8 cellular contexts compared by ENCODE assay signal in genomic region chr2:189580267-189580661, GRCh38. TPM values are rescaled to one million over a fixed set of nuclear protein-coding genes. Genes with fewer than 3 reads are reported as not detected.
DNase-seq lines count a peak whose midpoint lies in the region; ATAC-seq, FAIRE-seq and TF ChIP-seq lines count a peak whose summit lies in the region.

No MANE protein-coding gene starts in this region.

- RAD21 ChIA-PET in HCT116 (lab: Charles Lee; ENCODE audit: low non-redundant PET in 1 of 2, low total read pairs in 2 of 2, uncharacterized antibody in 2 of 2, unreplicated experiment in 2 of 2): no interaction called here

- TF ChIP-seq POLR2A in HCT116 (IDR thresholded peaks at IDR 0.05; ENCODE audit: borderline replicate concordance, extremely low read depth, insufficient read depth, insufficient read length) (no peak), K562 (conservative IDR thresholded peaks at IDR 0.05) (no peak)

- ATAC-seq in CD4-positive, CD25-positive, alpha-beta regulatory T cell (ENCODE audit: low read depth in 2 of 2): peak in 1 of 2 donors; percentile 29
- ATAC-seq in HCT116 (peak; percentile 37), Panc1 (peak; percentile 55), K562 (peak; percentile 48)

- H3K9me2 ChIP-seq in HCT116 (ENCODE audit: insufficient read depth): no peaks in the 10 kb centered on the region

- POLR2A ChIA-PET in HCT116 (lab: Charles Lee) (no interaction called here), Panc1 (lab: Charles Lee) (no interaction called here), K562 (lab: Yijun Ruan, JAX) (interaction anchor here (0.6 to 1.8 kb wide), 18 partner anchors 9 to 291 kb away, joined by 3 to 9 read pairs (median 4); no protein-coding TSS in a partner anchor)

- H3K27ac Mint-ChIP-seq in CD4-positive, CD25-positive, alpha-beta regulatory T cell: peak overlapping the region; percentile 29 to 86 (median 83)

- TF ChIP-seq EP300 in K562 (IDR thresholded peaks at IDR 0.05; ENCODE audit: low read length): peak; percentile 50; the same call in 1 of the 2 replicates

- no peaks in the 10 kb centered on the region for H3K9me3 ChIP-seq in CD4-positive, CD25-positive, alpha-beta regulatory T cell (ENCODE audit: control insufficient read depth in 2 of 2, low read length in 2 of 2)
- H3K9me3 ChIP-seq in HCT116 (ENCODE audit: control insufficient read depth in 1 of 2, insufficient read depth in 1 of 2, low read depth in 1 of 2, low read length in 2 of 2): no peaks in the 10 kb centered on the region
- H3K9me3 ChIP-seq in Panc1 (ENCODE audit: control insufficient read depth, insufficient read depth, low read depth, low read length): no peaks in the 10 kb centered on the region
- H3K9me3 ChIP-seq in K562 (replicated peaks; ENCODE audit: control insufficient read depth, insufficient read depth, low read depth, low read length): no peaks in the 10 kb centered on the region

- H3K4me3 Mint-ChIP-seq in CD4-positive, CD25-positive, alpha-beta regulatory T cell: peak overlapping the region; percentile 73 to 93 (median 91)

- peaks cover 20% of the 10 kb centered on the region for H3K4me1 ChIP-seq in CD4-positive, CD25-positive, alpha-beta regulatory T cell (ENCODE audit: control insufficient read depth, insufficient read depth, low read length, poor library complexity, severe bottlenecking)
- H3K4me1 ChIP-seq in HCT116 (ENCODE audit: control insufficient read depth in 1 of 2, insufficient read depth in 2 of 2, low read length in 2 of 2) (peaks cover 0 to 5% of the 10 kb centered on the region in 2 experiments; a peak in 1 of 4 replicates), Panc1 (ENCODE audit: control insufficient read depth, insufficient read depth, low read length) (no peaks in the 10 kb centered on the region), K562 (replicated peaks in 1 of 2; ENCODE audit: control insufficient read depth in 2 of 2, insufficient read depth in 2 of 2, low read length in 2 of 2) (peaks cover 0 to 24% of the 10 kb centered on the region in 2 experiments; a peak in 3 of 5 replicates)

- H3K4me1 Mint-ChIP-seq in CD4-positive, CD25-positive, alpha-beta regulatory T cell: peaks cover 0 to 36% (median 22%) of the 10 kb centered on the region in 4 donors

- H3K27me3 Mint-ChIP-seq in CD4-positive, CD25-positive, alpha-beta regulatory T cell: peaks cover 92% of the 10 kb centered on the region

- no peak overlapping the region for H3K27ac ChIP-seq in CD4-positive, CD25-positive, alpha-beta regulatory T cell (ENCODE audit: insufficient read depth, low read length, poor library complexity, severe bottlenecking)
- H3K27ac ChIP-seq in HCT116 (ENCODE audit: low read depth, low read length) (no peak overlapping the region), Panc1 (ENCODE audit: low read length) (no peak overlapping the region), K562 (ENCODE audit: extremely low read depth, low read depth, low read length) (peak overlapping the region; percentile 95)

- H3K4me2 ChIP-seq in HCT116 (ENCODE audit: low read length) (peak overlapping the region; percentile 65), K562 (ENCODE audit: insufficient read depth, low read length) (peak overlapping the region; percentile 91)

- peak in 2 of 3 donors; percentile 33 to 38 for DNase-seq in CD4-positive, CD25-positive, alpha-beta regulatory T cell
- DNase-seq in HCT116 (ENCODE audit: low read depth, low spot score) (no peak), Panc1 (ENCODE audit: low read depth, low spot score) (no peak), K562 (ENCODE audit: extremely low read depth in 1 of 4, low spot score in 3 of 4) (peak; percentile 58 to 80 (median 62)), kidney epithelial cell (ENCODE audit: low read depth) (no peak), SW 1271 (lab: John Stamatoyannopoulos, UW) (no peak), Ammon's horn (ENCODE audit: low spot score) (no peak)
- peak; percentile 38 to 40 for DNase-seq in stimulated activated CD4-positive, alpha-beta T cell treated with anti-CD3 and anti-CD28 coated beads, Interleukin-2, amount 100 ng/mL, for 24 hours

- in situ Hi-C loops in Panc1 (cut with HindIII; ENCODE audit: low pct_unique_long_range_greater_than_20kb, low sequenced_read_pairs): no loop called here
- in situ Hi-C loops in K562 (cut with MboI): loop anchor here (5.0 kb wide), 1 partner anchor 52 kb away; no protein-coding TSS in a partner anchor

- H3K9ac ChIP-seq in HCT116 (ENCODE audit: low read length) (no peak overlapping the region), K562 (ENCODE audit: insufficient read depth in 1 of 2, low read depth in 2 of 2, low read length in 2 of 2) (peak overlapping the region; percentile 86 to 92)

- peak overlapping the region; percentile 77 for H2AFZ ChIP-seq in HCT116 (ENCODE audit: low read depth, low read length, poor library complexity, severe bottlenecking)
- H2AFZ ChIP-seq in K562 (ENCODE audit: low read depth, low read length): peak overlapping the region; percentile 64

- H3K79me2 ChIP-seq in HCT116 (ENCODE audit: insufficient read depth, low read length) (no peaks in the 10 kb centered on the region), K562 (ENCODE audit: control insufficient read depth, insufficient read depth, low read length) (peaks cover 82% of the 10 kb centered on the region)

- H4K20me1 ChIP-seq in HCT116 (ENCODE audit: insufficient read depth): no peaks in the 10 kb centered on the region
- H4K20me1 ChIP-seq in K562 (replicated peaks; ENCODE audit: control insufficient read depth, insufficient read depth, low read length): no peaks in the 10 kb centered on the region

- TF ChIP-seq RAD21 in HCT116 (IDR thresholded peaks at IDR 0.05; ENCODE audit: low read depth) (no peak), K562 (CRISPR knock-in tag; conservative IDR thresholded peaks at IDR 0.05 in 1 of 2, IDR thresholded peaks at IDR 0.05 in 1 of 2) (no peak)

- H3K4me3 ChIP-seq in CD4-positive, CD25-positive, alpha-beta regulatory T cell (ENCODE audit: low read depth, low read length): peak overlapping the region; percentile 66
- peak overlapping the region; percentile 27 to 45 for H3K4me3 ChIP-seq in HCT116 (replicated peaks in 1 of 2; ENCODE audit: low read depth in 1 of 2, low read length in 2 of 2)
- H3K4me3 ChIP-seq in Panc1 (ENCODE audit: low read depth in 2 of 2, low read length in 2 of 2): peak overlapping the region; percentile 39 to 46
- H3K4me3 ChIP-seq in K562: peak overlapping the region; percentile 53
- peak overlapping the region; percentile 45 for H3K4me3 ChIP-seq in kidney epithelial cell (ENCODE audit: low read depth, low read length)

- peaks cover 0 to 5% (median 0%) of the 10 kb centered on the region in 7 donors for H3K9me3 Mint-ChIP-seq in CD4-positive, CD25-positive, alpha-beta regulatory T cell

- CTCF ChIA-PET in HCT116 (lab: Charles Lee) (no interaction called here), Panc1 (lab: Charles Lee) (no interaction called here), K562 (lab: Yijun Ruan, JAX; ENCODE audit: low intra/inter-chr PET ratio) (no interaction called here)

- H3K36me3 ChIP-seq in CD4-positive, CD25-positive, alpha-beta regulatory T cell (ENCODE audit: control insufficient read depth, insufficient read depth, low read length): no peaks in the 10 kb centered on the region
- H3K36me3 ChIP-seq in HCT116 (ENCODE audit: control insufficient read depth in 1 of 2, insufficient read depth in 2 of 2, low read length in 2 of 2) (no peaks in the 10 kb centered on the region), Panc1 (ENCODE audit: control insufficient read depth, insufficient read depth, low read length) (no peaks in the 10 kb centered on the region), K562 (ENCODE audit: control insufficient read depth, insufficient read depth, low read length) (peaks cover 49% of the 10 kb centered on the region), kidney epithelial cell (ENCODE audit: control insufficient read depth, insufficient read depth, low read length) (no peaks in the 10 kb centered on the region)

- TF ChIP-seq CTCF in HCT116 (IDR thresholded peaks at IDR 0.05 in 2 of 3, conservative IDR thresholded peaks at IDR 0.05 in 1 of 3; ENCODE audit: borderline replicate concordance in 1 of 3, insufficient read depth in 1 of 3, low read depth in 2 of 3, low read length in 2 of 3) (no peak), Panc1 (IDR thresholded peaks at IDR 0.05) (no peak), K562 (IDR thresholded peaks at IDR 0.05 in 2 of 3, conservative IDR thresholded peaks at IDR 0.05 in 1 of 3; ENCODE audit: insufficient read depth in 2 of 3, low read depth in 1 of 3, low read length in 3 of 3) (no peak), kidney epithelial cell (IDR thresholded peaks at IDR 0.05; ENCODE audit: insufficient read depth, low read length, poor library complexity, severe bottlenecking) (no peak)

- peak; percentile 51 for FAIRE-seq in K562 (lab: Jason Lieb, UNC)

- H3K36me3 Mint-ChIP-seq in CD4-positive, CD25-positive, alpha-beta regulatory T cell: no peaks in the 10 kb centered on the region

- intact Hi-C loops in HCT116 (cut with micrococcal nuclease) (no loop called here), Panc1 (cut with micrococcal nuclease; ENCODE audit: unreplicated experiment) (no loop called here), K562 (cut with micrococcal nuclease) (loop anchor here (2.0 to 5.0 kb wide), 3 partner anchors 33 to 113 kb away; no protein-coding TSS in a partner anchor)

- no peaks in the 10 kb centered on the region for H3K9me1 ChIP-seq in K562 (ENCODE audit: control insufficient read depth, insufficient read depth, low read length)

- WGBS in K562 (ENCODE audit: insufficient coverage, low coverage, missing lambda C conversion rate): under 1% methylated on average over 11 of the region's 13 CpGs

- H3K27me3 ChIP-seq in CD4-positive, CD25-positive, alpha-beta regulatory T cell (ENCODE audit: control insufficient read depth, insufficient read depth, low read length): peaks cover 48% of the 10 kb centered on the region
- no peaks in the 10 kb centered on the region for H3K27me3 ChIP-seq in HCT116 (ENCODE audit: insufficient read depth, low read length)
- H3K27me3 ChIP-seq in Panc1 (ENCODE audit: control insufficient read depth, insufficient read depth, low read length): peaks cover 77% of the 10 kb centered on the region
- no peaks in the 10 kb centered on the region for H3K27me3 ChIP-seq in K562 (ENCODE audit: control insufficient read depth in 2 of 2, insufficient read depth in 2 of 2, low read length in 2 of 2)
- no peaks in the 10 kb centered on the region for H3K27me3 ChIP-seq in kidney epithelial cell (ENCODE audit: control insufficient read depth, insufficient read depth, low read length)

- no TSS peak for BruUV-seq in HCT116 (replicated peaks; lab: Mats Ljungman, UMichigan)
- BruUV-seq in Panc1 (replicated peaks; lab: Mats Ljungman, UMichigan): no TSS peak
- no TSS peak for BruUV-seq in K562 (replicated peaks; lab: Mats Ljungman, UMichigan)

RNA-seq across cellular contexts. Expression of gene SLC40A1, which starts 0.3 kb away (rescaled TPM):
- total RNA-seq in CD4-positive, CD25-positive, alpha-beta regulatory T cell: 12.9 TPM
- polyA plus RNA-seq in CD4-positive, CD25-positive, alpha-beta regulatory T cell: 10 to 100 TPM in 3 of 4 donors, 1 to 10 TPM in 1; 5.6 to 25.3 (median 18.5) TPM
- total RNA-seq in HCT116 (2021; ENCODE audit: unreplicated experiment) (1.5 TPM), Panc1 (2021; ENCODE audit: unreplicated experiment) (0.74 TPM), K562 (2014; rRNA removed) (61.3 and 64.9 TPM in 2 replicates), K562 (2014; rRNA removed; fragmentation: Illumina TruSeq; extraction: Trizol) (71.2 and 79.7 TPM in 2 replicates), K562 (2015; rRNA removed; fragmentation: Illumina TruSeq; extraction: Trizol) (87.6 and 95.9 TPM in 2 replicates), K562 (2021) (44.1 and 47.8 TPM in 2 replicates), kidney epithelial cell (7.5 and 8.3 TPM in 2 replicates)
- 0.17 and 0.25 TPM in 2 replicates for polyA plus RNA-seq in HCT116 (2012)
- 0.08 TPM for polyA plus RNA-seq in Panc1 (2012; ENCODE audit: insufficient read length)
- 68.8 and 93.7 TPM in 2 replicates for total RNA-seq in K562 (2011; cell fraction: chromatin; rRNA removed; ENCODE audit: low replicate concordance)
- 41.2 and 67.8 TPM in 2 replicates for total RNA-seq in K562 (2011; cell fraction: nucleolus; rRNA removed)
- 71.1 and 83.7 TPM in 2 replicates for total RNA-seq in K562 (2011; cell fraction: nucleoplasm; rRNA removed)
- polyA plus RNA-seq in K562 (2011; rRNA removed) (29.8 and 53.5 TPM in 2 replicates), K562 (2014; fragmentation: Illumina TruSeq; extraction: Trizol) (60.6 and 65.1 TPM in 2 replicates), K562 (2014; fragmentation: Nextera tagmentation; extraction: Ambion mirVana) (10 to 100 TPM; 53.3 to 54.9 TPM), K562 (2014; rRNA removed) (41.0 and 42.2 TPM in 2 replicates)
- 30.2 and 32.8 TPM in 2 replicates for polyA plus RNA-seq in K562 (2011; cell fraction: cytosol; rRNA removed)
- polyA plus RNA-seq in K562 (2011; cell fraction: nucleus; rRNA removed): 56.2 and 99.4 TPM in 2 replicates
- 26.8 and 44.9 TPM in 2 replicates for polyA plus RNA-seq in K562 (2012)
- polyA minus RNA-seq in K562 (2011; rRNA and poly(A)+ RNA removed): 62.5 and 95.5 TPM in 2 replicates
- polyA minus RNA-seq in K562 (2011; cell fraction: cytosol; rRNA and poly(A)+ RNA removed): 15.3 and 44.3 TPM in 2 replicates
- 67.9 and 73.3 TPM in 2 replicates for polyA minus RNA-seq in K562 (2011; cell fraction: nucleus; rRNA and poly(A)+ RNA removed)

Comparison
In these comparisons a context has a peak if more than half of its experiments do, and no peak if none do; other contexts are left out.
1. DNase-seq: peak in CD4-positive, CD25-positive, alpha-beta regulatory T cell (2 of 3), K562 (4 of 4) and stimulated activated CD4-positive, alpha-beta T cell treated with anti-CD3 and anti-CD28 coated beads, Interleukin-2, amount 100 ng/mL, for 24 hours (2 of 2); none in HCT116 (single experiment), Panc1 (single experiment), kidney epithelial cell (single experiment), SW 1271 (0 of 2) and Ammon's horn (single experiment).
2. Peak in every context shown above with its lines, with median percentiles within 50 percentile points of each other: H3K4me3 ChIP-seq.